In the genomic region with DNA sequence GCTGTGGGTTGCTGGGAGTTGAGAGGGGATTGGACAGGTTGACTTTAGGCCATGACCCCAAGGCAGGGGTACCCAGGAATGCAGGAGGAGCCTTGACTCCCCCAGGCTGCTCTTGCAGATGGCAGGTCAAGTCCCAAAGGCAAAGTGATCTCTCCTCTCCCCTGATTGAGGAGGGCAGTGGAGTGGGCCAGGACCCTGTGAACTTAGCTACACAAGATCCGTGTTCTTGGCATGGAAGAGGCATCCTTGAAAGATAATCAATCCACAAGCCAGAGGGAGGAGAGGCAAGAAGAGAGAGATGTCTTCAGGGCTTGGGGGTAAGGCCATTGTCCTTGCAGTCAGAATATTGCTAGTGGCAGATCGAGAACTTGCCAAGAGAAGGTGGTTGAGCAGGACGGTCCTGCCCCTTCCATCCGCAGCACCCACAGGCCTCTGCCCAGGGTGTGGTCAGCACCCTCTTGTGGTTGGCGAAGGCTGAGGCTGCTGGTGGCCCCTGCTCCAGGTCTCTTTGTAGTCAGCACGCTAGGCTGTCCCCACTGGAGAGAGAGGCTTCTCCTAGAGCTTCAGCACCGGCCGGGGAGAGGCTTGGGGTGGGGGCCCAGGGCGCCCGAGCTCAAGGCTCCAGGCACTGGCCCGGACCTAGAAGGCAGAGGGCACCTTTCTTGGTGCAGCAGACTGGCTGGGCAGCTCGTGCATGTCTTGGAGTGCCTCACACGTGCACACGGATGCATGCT, we compare ENCODE assay signal across 1 cellular context.
TF ChIP-seq lines count a peak whose summit lies in the region.

No MANE protein-coding gene starts in this region.

TF ChIP-seq in GM23338, 12 proteins besides CTCF, POLR2A, EP300 and RAD21 (continued from another document):
- TF ChIP-seq, protein P1, sequence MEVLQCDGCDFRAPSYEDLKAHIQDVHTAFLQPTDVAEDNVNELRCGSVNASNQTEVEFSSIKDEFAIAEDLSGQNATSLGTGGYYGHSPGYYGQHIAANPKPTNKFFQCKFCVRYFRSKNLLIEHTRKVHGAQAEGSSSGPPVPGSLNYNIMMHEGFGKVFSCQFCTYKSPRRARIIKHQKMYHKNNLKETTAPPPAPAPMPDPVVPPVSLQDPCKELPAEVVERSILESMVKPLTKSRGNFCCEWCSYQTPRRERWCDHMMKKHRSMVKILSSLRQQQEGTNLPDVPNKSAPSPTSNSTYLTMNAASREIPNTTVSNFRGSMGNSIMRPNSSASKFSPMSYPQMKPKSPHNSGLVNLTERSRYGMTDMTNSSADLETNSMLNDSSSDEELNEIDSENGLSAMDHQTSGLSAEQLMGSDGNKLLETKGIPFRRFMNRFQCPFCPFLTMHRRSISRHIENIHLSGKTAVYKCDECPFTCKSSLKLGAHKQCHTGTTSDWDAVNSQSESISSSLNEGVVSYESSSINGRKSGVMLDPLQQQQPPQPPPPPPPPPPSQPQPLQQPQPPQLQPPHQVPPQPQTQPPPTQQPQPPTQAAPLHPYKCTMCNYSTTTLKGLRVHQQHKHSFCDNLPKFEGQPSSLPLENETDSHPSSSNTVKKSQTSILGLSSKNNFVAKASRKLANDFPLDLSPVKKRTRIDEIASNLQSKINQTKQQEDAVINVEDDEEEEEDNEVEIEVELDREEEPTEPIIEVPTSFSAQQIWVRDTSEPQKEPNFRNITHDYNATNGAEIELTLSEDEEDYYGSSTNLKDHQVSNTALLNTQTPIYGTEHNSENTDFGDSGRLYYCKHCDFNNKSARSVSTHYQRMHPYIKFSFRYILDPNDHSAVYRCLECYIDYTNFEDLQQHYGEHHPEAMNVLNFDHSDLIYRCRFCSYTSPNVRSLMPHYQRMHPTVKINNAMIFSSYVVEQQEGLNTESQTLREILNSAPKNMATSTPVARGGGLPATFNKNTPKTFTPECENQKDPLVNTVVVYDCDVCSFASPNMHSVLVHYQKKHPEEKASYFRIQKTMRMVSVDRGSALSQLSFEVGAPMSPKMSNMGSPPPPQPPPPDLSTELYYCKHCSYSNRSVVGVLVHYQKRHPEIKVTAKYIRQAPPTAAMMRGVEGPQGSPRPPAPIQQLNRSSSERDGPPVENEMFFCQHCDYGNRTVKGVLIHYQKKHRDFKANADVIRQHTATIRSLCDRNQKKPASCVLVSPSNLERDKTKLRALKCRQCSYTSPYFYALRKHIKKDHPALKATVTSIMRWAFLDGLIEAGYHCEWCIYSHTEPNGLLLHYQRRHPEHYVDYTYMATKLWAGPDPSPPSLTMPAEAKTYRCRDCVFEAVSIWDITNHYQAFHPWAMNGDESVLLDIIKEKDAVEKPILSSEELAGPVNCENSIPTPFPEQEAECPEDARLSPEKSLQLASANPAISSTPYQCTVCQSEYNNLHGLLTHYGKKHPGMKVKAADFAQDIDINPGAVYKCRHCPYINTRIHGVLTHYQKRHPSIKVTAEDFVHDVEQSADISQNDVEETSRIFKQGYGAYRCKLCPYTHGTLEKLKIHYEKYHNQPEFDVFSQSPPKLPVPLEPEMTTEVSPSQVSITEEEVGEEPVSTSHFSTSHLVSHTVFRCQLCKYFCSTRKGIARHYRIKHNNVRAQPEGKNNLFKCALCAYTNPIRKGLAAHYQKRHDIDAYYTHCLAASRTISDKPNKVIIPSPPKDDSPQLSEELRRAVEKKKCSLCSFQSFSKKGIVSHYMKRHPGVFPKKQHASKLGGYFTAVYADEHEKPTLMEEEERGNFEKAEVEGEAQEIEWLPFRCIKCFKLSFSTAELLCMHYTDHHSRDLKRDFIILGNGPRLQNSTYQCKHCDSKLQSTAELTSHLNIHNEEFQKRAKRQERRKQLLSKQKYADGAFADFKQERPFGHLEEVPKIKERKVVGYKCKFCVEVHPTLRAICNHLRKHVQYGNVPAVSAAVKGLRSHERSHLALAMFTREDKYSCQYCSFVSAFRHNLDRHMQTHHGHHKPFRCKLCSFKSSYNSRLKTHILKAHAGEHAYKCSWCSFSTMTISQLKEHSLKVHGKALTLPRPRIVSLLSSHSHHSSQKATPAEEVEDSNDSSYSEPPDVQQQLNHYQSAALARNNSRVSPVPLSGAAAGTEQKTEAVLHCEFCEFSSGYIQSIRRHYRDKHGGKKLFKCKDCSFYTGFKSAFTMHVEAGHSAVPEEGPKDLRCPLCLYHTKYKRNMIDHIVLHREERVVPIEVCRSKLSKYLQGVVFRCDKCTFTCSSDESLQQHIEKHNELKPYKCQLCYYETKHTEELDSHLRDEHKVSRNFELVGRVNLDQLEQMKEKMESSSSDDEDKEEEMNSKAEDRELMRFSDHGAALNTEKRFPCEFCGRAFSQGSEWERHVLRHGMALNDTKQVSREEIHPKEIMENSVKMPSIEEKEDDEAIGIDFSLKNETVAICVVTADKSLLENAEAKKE (CRISPR knock-in tag; IDR thresholded peaks at IDR 0.05), result no peak
